Comparison of ENCODE assay signal across 8 cellular contexts in the genomic region with DNA sequence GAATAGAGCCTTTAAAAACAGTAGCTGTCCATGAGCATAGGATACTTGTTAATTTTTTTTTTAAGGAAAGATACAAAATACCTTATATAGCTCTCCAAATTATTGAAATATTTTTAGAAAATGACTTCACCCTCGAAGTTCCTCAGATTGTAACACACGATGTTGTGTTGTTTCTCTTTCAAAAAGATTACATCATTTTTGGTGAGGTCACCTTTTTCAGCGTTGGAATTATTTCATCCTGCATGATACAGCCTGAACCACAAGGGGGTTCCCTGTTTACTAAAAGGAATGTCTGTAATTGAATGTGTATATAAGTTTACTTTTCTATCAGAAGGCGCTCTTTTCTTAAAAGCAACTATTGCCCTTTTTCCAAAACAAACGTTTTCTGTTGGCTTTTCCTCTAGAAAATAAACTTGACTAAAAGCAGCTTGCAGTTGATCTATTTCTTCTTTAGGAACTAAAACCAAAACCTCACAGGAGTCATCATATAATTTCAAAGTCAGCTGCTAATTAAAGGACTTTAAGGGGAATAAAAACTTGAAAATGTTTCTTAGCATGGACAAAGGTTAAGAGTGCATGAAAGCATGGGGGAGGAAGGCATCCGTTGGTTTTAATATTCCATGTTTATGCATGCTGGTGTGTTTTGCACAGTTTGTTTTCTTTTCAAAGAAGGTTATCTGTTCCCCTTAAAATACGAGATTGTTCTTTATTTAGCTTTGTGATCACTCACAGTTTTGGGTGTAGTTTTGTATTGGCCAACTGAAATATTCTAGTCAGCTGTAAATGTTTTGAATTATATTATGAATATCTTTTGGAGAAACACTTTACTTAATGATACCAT. TPM values are rescaled to one million over a fixed set of nuclear protein-coding genes. Genes with fewer than 3 reads are reported as not detected.
DNase-seq lines count a peak whose midpoint lies in the region; ATAC-seq, FAIRE-seq and TF ChIP-seq lines count a peak whose summit lies in the region.

No MANE protein-coding gene starts in this region.

- no peak for FAIRE-seq in A549 (lab: Jason Lieb, UNC)
- peak; percentile 54 for FAIRE-seq in astrocyte (lab: Jason Lieb, UNC)
- FAIRE-seq in small intestine (lab: Jason Lieb, UNC), result no peak

- POLR2A ChIA-PET in A549 (lab: Yijun Ruan, JAX), result interaction anchor here (0.7 to 1.3 kb wide), 5 partner anchors 30 to 453 kb away, joined by 3 to 17 read pairs (median 5); a partner anchor contains a TSS

- no peaks in the 10 kb centered on the region for H3K27me3 ChIP-seq in astrocyte (ENCODE audit: insufficient read depth, low read length)
- no peaks in the 10 kb centered on the region for H3K27me3 ChIP-seq in small intestine (ENCODE audit: control insufficient read depth in 2 of 2, insufficient read depth in 2 of 2, low read length in 2 of 2)

- H3K4me3 Mint-ChIP-seq in astrocyte (ENCODE audit: unreplicated experiment), result no peak overlapping the region

- H3K9me3 Mint-ChIP-seq in astrocyte (ENCODE audit: unreplicated experiment), result no peaks in the 10 kb centered on the region

- no peaks in the 10 kb centered on the region for H3K79me2 ChIP-seq in astrocyte (ENCODE audit: insufficient read depth, low read length)

- H3K4me3 ChIP-seq in A549 (peak overlapping the region; percentile 22; the same call in 1 of the 3 replicates), astrocyte (ENCODE audit: insufficient read depth, low read depth, low read length) (no peak overlapping the region), small intestine (ENCODE audit: low read depth in 1 of 2, low read length in 2 of 2) (no peak overlapping the region)

- no peak for TF ChIP-seq EP300 in A549 (IDR thresholded peaks at IDR 0.05)

- peak; percentile 24 to 28; a peak in 2 of 5 replicates for TF ChIP-seq RAD21 in A549 (conservative IDR thresholded peaks at IDR 0.05 in 1 of 2, IDR thresholded peaks at IDR 0.05 in 1 of 2)

- TF ChIP-seq CTCF in A549 (IDR thresholded peaks at IDR 0.05) (peak; percentile 47; the same call in 2 of the 3 replicates), astrocyte (IDR thresholded peaks at IDR 0.05; ENCODE audit: insufficient read depth, low read depth, low read length) (peak; percentile 77)

- peaks cover 1% of the 10 kb centered on the region for H3K36me3 Mint-ChIP-seq in astrocyte (ENCODE audit: low read depth, unreplicated experiment)

- ATAC-seq in A549, result peak; percentile 81 to 82
- ATAC-seq in HG02623 (IDR thresholded peaks at IDR 0.05; ENCODE audit: unreplicated experiment), result peak; percentile 62

- TF ChIP-seq POLR2A in A549 (IDR thresholded peaks at IDR 0.05; ENCODE audit: low read length), result no peak

- peak overlapping the region; percentile 79 for H3K9ac ChIP-seq in astrocyte (ENCODE audit: low read length)

- H3K36me3 ChIP-seq in astrocyte (ENCODE audit: insufficient read depth, low read length) (no peaks in the 10 kb centered on the region), small intestine (ENCODE audit: control insufficient read depth in 2 of 2, insufficient read depth in 2 of 2, low read length in 2 of 2) (no peaks in the 10 kb centered on the region)

- peak overlapping the region; percentile 78 for H3K4me2 ChIP-seq in A549
- H3K4me2 ChIP-seq in astrocyte (ENCODE audit: low read length), result peak overlapping the region; percentile 75

- no peak overlapping the region for H2AFZ ChIP-seq in astrocyte (ENCODE audit: low read depth, low read length)

- 15% methylated on average over 7 of the region's 7 CpGs for WGBS in A549 (ENCODE audit: missing lambda C conversion rate)
- 16 to 18% (median 18%) methylated on average over 7 of the region's 7 CpGs for WGBS in small intestine, 3 donors

- peak overlapping the region; percentile 62 to 71; a peak in 5 of 6 replicates for H3K27ac ChIP-seq in A549
- H3K27ac ChIP-seq in astrocyte (ENCODE audit: low read depth, low read length), result peak overlapping the region; percentile 88
- H3K27ac ChIP-seq in small intestine (ENCODE audit: low read depth in 1 of 2, low read length in 1 of 2), result no peak overlapping the region

- H4K20me1 ChIP-seq in astrocyte (ENCODE audit: insufficient read depth, low read length), result no peaks in the 10 kb centered on the region

- H3K27me3 Mint-ChIP-seq in astrocyte (ENCODE audit: low read depth, unreplicated experiment), result no peaks in the 10 kb centered on the region

- peak; percentile 62 to 81 for DNase-seq in A549 (ENCODE audit: low read depth in 1 of 2, low spot score in 1 of 2)
- DNase-seq in GM04504 (ENCODE audit: low read depth), result peak; percentile 76
- DNase-seq in NCI-H1694 (lab: John Stamatoyannopoulos, UW), result peak; percentile 34
- peak; percentile 87 for DNase-seq in astrocyte (ENCODE audit: low read depth)
- peak; percentile 63 for DNase-seq in hepatic stellate cell (ENCODE audit: low spot score)
- DNase-seq in small intestine, result peak; percentile 47
- no peak for DNase-seq in NCI-H128 (lab: John Stamatoyannopoulos, UW; ENCODE audit: unreplicated experiment)

- H3K4me1 Mint-ChIP-seq in astrocyte (ENCODE audit: low read depth, unreplicated experiment), result peaks cover 35% of the 10 kb centered on the region

- H3K4me1 ChIP-seq in A549 (peaks cover 29% of the 10 kb centered on the region), astrocyte (ENCODE audit: insufficient read depth, low read length) (peaks cover 24% of the 10 kb centered on the region), small intestine (ENCODE audit: control insufficient read depth in 2 of 2, insufficient read depth in 1 of 2, low read depth in 1 of 2, low read length in 1 of 2) (peaks cover 1 to 6% of the 10 kb centered on the region in 2 donors)

- peak overlapping the region; percentile 97 for H3K27ac Mint-ChIP-seq in astrocyte (ENCODE audit: unreplicated experiment)

- CTCF ChIA-PET in A549 (lab: Yijun Ruan, JAX), result interaction anchor here (0.5 to 6.1 kb wide), 101 partner anchors 8 to 1261 kb away, joined by 3 to 225 read pairs (median 6); a partner anchor contains a TSS

- H3K9me3 ChIP-seq in A549, result no peaks in the 10 kb centered on the region
- no peaks in the 10 kb centered on the region for H3K9me3 ChIP-seq in astrocyte (ENCODE audit: insufficient read depth, low read depth, low read length)
- no peaks in the 10 kb centered on the region for H3K9me3 ChIP-seq in small intestine (ENCODE audit: control insufficient read depth, low read depth)

TF ChIP-seq in A549, 52 proteins besides CTCF, POLR2A, EP300 and RAD21:
- TF ChIP-seq JUN (IDR thresholded peaks at IDR 0.05) (peak in 1 of 2 experiments; percentile 28; a peak in 1 of 5 replicates), HDAC2 (IDR thresholded peaks at IDR 0.05) (no peak), CEBPB (IDR thresholded peaks at IDR 0.05) (peak; percentile 60 to 70), FOSL2 (IDR thresholded peaks at IDR 0.05) (no peak), FOSL2 (CRISPR knock-in tag; IDR thresholded peaks at IDR 0.05) (peak; percentile 57), SMC3 (IDR thresholded peaks at IDR 0.05) (peak; percentile 61)
- TF ChIP-seq, protein P1, sequence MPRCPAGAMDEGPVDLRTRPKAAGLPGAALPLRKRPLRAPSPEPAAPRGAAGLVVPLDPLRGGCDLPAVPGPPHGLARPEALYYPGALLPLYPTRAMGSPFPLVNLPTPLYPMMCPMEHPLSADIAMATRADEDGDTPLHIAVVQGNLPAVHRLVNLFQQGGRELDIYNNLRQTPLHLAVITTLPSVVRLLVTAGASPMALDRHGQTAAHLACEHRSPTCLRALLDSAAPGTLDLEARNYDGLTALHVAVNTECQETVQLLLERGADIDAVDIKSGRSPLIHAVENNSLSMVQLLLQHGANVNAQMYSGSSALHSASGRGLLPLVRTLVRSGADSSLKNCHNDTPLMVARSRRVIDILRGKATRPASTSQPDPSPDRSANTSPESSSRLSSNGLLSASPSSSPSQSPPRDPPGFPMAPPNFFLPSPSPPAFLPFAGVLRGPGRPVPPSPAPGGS (IDR thresholded peaks at IDR 0.05), result peak; percentile 21; the same call in 1 of the 3 replicates

RNA-seq across cellular contexts. Expression of a gene that starts 29.4 kb away (rescaled TPM):
- polyA plus RNA-seq in A549 (2011; rRNA removed) (3.8 TPM in 2 replicates), A549 (2017; fragmentation: RNase III; extraction: RNeasy Plus Mini Kit Qiagen cat#74134 plus additional on column Dnase treatment) (5.4 to 6.0 TPM (median 6.0 TPM) in 3 replicates), small intestine (1 to 10 TPM; 5.4 to 8.9 (median 6.0) TPM)
- 4.8 and 5.6 TPM in 2 replicates for polyA plus RNA-seq in A549 (2012; cell fraction: cytosol; rRNA removed)
- polyA plus RNA-seq in A549 (2012; cell fraction: nucleus; rRNA removed), result 12.3 and 18.5 TPM in 2 replicates
- polyA minus RNA-seq in A549 (2011; rRNA and poly(A)+ RNA removed), result 5.5 and 5.9 TPM in 2 replicates
- total RNA-seq in astrocyte, result 3.8 and 5.0 TPM in 2 replicates

Comparison
In these comparisons a context has a peak if more than half of its experiments do, and no peak if none do; other contexts are left out.
1. H3K27ac ChIP-seq: peak in A549 (2 of 2) and astrocyte (single experiment); none in small intestine (0 of 2).